In the genomic region with DNA sequence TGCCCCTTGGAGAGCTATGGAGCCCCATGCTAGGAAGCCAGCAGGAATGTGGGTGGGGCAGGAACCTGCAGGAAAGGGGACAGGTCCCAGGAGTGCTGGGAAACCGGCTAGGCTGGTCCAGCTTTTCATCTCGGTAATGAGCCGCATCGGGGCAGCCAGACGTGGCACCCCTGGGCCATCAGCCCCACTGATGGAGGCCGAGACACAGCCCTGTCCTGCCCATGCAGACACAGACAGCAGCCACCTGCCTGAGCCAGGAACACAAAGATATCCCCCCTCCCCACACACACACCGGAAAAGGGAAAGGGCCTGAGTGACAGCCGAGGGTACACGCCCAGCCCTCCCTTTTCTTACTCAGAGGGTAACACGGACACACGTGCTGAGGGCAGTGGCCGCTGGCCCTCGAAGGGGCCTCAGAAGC, we compare ENCODE assay signal across 1 cellular context.
TF ChIP-seq lines count a peak whose summit lies in the region.

No MANE protein-coding gene starts in this region.

TF ChIP-seq in GM23338, 12 proteins besides CTCF, POLR2A, EP300 and RAD21 (continued from another document):
- TF ChIP-seq, protein P1, sequence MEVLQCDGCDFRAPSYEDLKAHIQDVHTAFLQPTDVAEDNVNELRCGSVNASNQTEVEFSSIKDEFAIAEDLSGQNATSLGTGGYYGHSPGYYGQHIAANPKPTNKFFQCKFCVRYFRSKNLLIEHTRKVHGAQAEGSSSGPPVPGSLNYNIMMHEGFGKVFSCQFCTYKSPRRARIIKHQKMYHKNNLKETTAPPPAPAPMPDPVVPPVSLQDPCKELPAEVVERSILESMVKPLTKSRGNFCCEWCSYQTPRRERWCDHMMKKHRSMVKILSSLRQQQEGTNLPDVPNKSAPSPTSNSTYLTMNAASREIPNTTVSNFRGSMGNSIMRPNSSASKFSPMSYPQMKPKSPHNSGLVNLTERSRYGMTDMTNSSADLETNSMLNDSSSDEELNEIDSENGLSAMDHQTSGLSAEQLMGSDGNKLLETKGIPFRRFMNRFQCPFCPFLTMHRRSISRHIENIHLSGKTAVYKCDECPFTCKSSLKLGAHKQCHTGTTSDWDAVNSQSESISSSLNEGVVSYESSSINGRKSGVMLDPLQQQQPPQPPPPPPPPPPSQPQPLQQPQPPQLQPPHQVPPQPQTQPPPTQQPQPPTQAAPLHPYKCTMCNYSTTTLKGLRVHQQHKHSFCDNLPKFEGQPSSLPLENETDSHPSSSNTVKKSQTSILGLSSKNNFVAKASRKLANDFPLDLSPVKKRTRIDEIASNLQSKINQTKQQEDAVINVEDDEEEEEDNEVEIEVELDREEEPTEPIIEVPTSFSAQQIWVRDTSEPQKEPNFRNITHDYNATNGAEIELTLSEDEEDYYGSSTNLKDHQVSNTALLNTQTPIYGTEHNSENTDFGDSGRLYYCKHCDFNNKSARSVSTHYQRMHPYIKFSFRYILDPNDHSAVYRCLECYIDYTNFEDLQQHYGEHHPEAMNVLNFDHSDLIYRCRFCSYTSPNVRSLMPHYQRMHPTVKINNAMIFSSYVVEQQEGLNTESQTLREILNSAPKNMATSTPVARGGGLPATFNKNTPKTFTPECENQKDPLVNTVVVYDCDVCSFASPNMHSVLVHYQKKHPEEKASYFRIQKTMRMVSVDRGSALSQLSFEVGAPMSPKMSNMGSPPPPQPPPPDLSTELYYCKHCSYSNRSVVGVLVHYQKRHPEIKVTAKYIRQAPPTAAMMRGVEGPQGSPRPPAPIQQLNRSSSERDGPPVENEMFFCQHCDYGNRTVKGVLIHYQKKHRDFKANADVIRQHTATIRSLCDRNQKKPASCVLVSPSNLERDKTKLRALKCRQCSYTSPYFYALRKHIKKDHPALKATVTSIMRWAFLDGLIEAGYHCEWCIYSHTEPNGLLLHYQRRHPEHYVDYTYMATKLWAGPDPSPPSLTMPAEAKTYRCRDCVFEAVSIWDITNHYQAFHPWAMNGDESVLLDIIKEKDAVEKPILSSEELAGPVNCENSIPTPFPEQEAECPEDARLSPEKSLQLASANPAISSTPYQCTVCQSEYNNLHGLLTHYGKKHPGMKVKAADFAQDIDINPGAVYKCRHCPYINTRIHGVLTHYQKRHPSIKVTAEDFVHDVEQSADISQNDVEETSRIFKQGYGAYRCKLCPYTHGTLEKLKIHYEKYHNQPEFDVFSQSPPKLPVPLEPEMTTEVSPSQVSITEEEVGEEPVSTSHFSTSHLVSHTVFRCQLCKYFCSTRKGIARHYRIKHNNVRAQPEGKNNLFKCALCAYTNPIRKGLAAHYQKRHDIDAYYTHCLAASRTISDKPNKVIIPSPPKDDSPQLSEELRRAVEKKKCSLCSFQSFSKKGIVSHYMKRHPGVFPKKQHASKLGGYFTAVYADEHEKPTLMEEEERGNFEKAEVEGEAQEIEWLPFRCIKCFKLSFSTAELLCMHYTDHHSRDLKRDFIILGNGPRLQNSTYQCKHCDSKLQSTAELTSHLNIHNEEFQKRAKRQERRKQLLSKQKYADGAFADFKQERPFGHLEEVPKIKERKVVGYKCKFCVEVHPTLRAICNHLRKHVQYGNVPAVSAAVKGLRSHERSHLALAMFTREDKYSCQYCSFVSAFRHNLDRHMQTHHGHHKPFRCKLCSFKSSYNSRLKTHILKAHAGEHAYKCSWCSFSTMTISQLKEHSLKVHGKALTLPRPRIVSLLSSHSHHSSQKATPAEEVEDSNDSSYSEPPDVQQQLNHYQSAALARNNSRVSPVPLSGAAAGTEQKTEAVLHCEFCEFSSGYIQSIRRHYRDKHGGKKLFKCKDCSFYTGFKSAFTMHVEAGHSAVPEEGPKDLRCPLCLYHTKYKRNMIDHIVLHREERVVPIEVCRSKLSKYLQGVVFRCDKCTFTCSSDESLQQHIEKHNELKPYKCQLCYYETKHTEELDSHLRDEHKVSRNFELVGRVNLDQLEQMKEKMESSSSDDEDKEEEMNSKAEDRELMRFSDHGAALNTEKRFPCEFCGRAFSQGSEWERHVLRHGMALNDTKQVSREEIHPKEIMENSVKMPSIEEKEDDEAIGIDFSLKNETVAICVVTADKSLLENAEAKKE (CRISPR knock-in tag; IDR thresholded peaks at IDR 0.05): no peak
- TF ChIP-seq CREB1 (CRISPR knock-in tag; IDR thresholded peaks at IDR 0.05; ENCODE audit: low read depth) (no peak), JUNB (IDR thresholded peaks at IDR 0.05; ENCODE audit: unreplicated experiment) (no peak), ZNF331 (CRISPR knock-in tag; IDR thresholded peaks at IDR 0.05; ENCODE audit: low read depth) (no peak), NANOG (IDR thresholded peaks at IDR 0.05; ENCODE audit: borderline replicate concordance) (no peak), STAT1 (IDR thresholded peaks at IDR 0.05; ENCODE audit: unreplicated experiment) (no peak), EZH2 (IDR thresholded peaks at IDR 0.05; ENCODE audit: low read depth, unreplicated experiment) (no peak), EZH2phosphoT487 (IDR thresholded peaks at IDR 0.05; ENCODE audit: unreplicated experiment) (no peak)
- TF ChIP-seq, protein P2, sequence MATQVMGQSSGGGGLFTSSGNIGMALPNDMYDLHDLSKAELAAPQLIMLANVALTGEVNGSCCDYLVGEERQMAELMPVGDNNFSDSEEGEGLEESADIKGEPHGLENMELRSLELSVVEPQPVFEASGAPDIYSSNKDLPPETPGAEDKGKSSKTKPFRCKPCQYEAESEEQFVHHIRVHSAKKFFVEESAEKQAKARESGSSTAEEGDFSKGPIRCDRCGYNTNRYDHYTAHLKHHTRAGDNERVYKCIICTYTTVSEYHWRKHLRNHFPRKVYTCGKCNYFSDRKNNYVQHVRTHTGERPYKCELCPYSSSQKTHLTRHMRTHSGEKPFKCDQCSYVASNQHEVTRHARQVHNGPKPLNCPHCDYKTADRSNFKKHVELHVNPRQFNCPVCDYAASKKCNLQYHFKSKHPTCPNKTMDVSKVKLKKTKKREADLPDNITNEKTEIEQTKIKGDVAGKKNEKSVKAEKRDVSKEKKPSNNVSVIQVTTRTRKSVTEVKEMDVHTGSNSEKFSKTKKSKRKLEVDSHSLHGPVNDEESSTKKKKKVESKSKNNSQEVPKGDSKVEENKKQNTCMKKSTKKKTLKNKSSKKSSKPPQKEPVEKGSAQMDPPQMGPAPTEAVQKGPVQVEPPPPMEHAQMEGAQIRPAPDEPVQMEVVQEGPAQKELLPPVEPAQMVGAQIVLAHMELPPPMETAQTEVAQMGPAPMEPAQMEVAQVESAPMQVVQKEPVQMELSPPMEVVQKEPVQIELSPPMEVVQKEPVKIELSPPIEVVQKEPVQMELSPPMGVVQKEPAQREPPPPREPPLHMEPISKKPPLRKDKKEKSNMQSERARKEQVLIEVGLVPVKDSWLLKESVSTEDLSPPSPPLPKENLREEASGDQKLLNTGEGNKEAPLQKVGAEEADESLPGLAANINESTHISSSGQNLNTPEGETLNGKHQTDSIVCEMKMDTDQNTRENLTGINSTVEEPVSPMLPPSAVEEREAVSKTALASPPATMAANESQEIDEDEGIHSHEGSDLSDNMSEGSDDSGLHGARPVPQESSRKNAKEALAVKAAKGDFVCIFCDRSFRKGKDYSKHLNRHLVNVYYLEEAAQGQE (IDR thresholded peaks at IDR 0.05; ENCODE audit: unreplicated experiment): no peak
- TF ChIP-seq, protein P3, sequence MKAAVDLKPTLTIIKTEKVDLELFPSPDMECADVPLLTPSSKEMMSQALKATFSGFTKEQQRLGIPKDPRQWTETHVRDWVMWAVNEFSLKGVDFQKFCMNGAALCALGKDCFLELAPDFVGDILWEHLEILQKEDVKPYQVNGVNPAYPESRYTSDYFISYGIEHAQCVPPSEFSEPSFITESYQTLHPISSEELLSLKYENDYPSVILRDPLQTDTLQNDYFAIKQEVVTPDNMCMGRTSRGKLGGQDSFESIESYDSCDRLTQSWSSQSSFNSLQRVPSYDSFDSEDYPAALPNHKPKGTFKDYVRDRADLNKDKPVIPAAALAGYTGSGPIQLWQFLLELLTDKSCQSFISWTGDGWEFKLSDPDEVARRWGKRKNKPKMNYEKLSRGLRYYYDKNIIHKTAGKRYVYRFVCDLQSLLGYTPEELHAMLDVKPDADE (IDR thresholded peaks at IDR 0.05): no peak
